ENCODE assay signal across 18 cellular contexts in genomic region chr15:41794081-41794480, GRCh38. TPM values are rescaled to one million over a fixed set of nuclear protein-coding genes. Genes with fewer than 3 reads are reported as not detected.
DNase-seq lines count a peak whose midpoint lies in the region; ATAC-seq, FAIRE-seq and TF ChIP-seq lines count a peak whose summit lies in the region.
"Had no signal": no experiment of that assay in that cellular context is flagged by ENCODE, and none has a peak within 500 bp of the region (broad histone marks: within the 10 kb centered on the region; RNA-seq: fewer than 3 reads in every experiment).

No MANE protein-coding gene starts in this region.

- intact Hi-C loops in IMR-90 (cut with micrococcal nuclease) (no loop called here), mammary epithelial cell (cut with micrococcal nuclease) (no loop called here)

- H3K27ac ChIP-seq in IMR-90 (ENCODE audit: insufficient read depth, low read length) (no peak overlapping the region), mammary epithelial cell (ENCODE audit: insufficient read depth, low read depth, low read length) (peak overlapping the region; percentile 73)
- H3K27ac ChIP-seq: gastrocnemius medialis, KMS-11 had no signal

- dilution Hi-C loops in IMR-90 (cut with HindIII; ENCODE audit: low sequenced_read_pairs, unreplicated experiment) = no loop called here
- dilution Hi-C loops in mammary epithelial cell (cut with HindIII; ENCODE audit: low sequenced_read_pairs) = no loop called here

- H3K4me3 ChIP-seq in IMR-90 (ENCODE audit: insufficient read depth, low read depth, low read length) (no peak overlapping the region), mammary epithelial cell (replicated peaks in 1 of 3; ENCODE audit: insufficient read depth in 1 of 3, low read depth in 2 of 3, low read length in 3 of 3) (no peak overlapping the region)
- H3K4me3 ChIP-seq: gastrocnemius medialis had no signal

- ATAC-seq in IMR-90 (ENCODE audit: low read depth) (no peak; the same call in 1 of the 2 replicates), GM21360 (IDR thresholded peaks at IDR 0.05; ENCODE audit: unreplicated experiment) (no peak)
- ATAC-seq: gastrocnemius medialis, left cardiac atrium, Right ventricle myocardium inferior had no signal

- H3K36me3 ChIP-seq in IMR-90 (ENCODE audit: control insufficient read depth, insufficient read depth, low read length) (no peaks in the 10 kb centered on the region), mammary epithelial cell (ENCODE audit: insufficient read depth, low read length) (no peaks in the 10 kb centered on the region)
- H3K36me3 ChIP-seq: gastrocnemius medialis had no signal

- no peak overlapping the region for H2BK15ac ChIP-seq in IMR-90 (ENCODE audit: low read depth, low read length)

- no peak for TF ChIP-seq POLR2A in IMR-90 (IDR thresholded peaks at IDR 0.05; ENCODE audit: low read depth, low read length)

- H2AK5ac ChIP-seq in IMR-90 (ENCODE audit: low read depth, low read length) = no peak overlapping the region

- H3K9me1 ChIP-seq in IMR-90 (ENCODE audit: insufficient read depth, low read length) = peaks cover 47% of the 10 kb centered on the region

- H3K79me2 ChIP-seq in mammary epithelial cell (ENCODE audit: insufficient read depth, low read length) = peaks cover 95% of the 10 kb centered on the region

- peaks cover 48 to 87% of the 10 kb centered on the region in 2 experiments for H3K79me1 ChIP-seq in IMR-90 (ENCODE audit: low read depth in 1 of 2, low read length in 2 of 2)

- H4K5ac ChIP-seq in IMR-90 (ENCODE audit: low read depth, low read length) = no peak overlapping the region

- no peak overlapping the region for H2AFZ ChIP-seq in IMR-90 (replicated peaks; ENCODE audit: low read length, poor library complexity)
- H2AFZ ChIP-seq in mammary epithelial cell (ENCODE audit: low read depth, low read length) = no peak overlapping the region

- H3K18ac ChIP-seq in IMR-90 (ENCODE audit: low read depth, low read length) = no peak overlapping the region

- no peak overlapping the region for H3K56ac ChIP-seq in IMR-90 (ENCODE audit: extremely low read depth, insufficient read depth, low read length)

- H3K4ac ChIP-seq in IMR-90 (ENCODE audit: low read depth, low read length) = no peak overlapping the region

- H3K23ac ChIP-seq in IMR-90 (ENCODE audit: low read depth, low read length) = no peak overlapping the region

- POLR2A ChIA-PET in IMR-90 (lab: Charles Lee; ENCODE audit: unreplicated experiment) = no interaction called here

- H3K9ac ChIP-seq in IMR-90 (ENCODE audit: low read depth, low read length) (no peak overlapping the region), mammary epithelial cell (ENCODE audit: insufficient read depth, low read length) (peak overlapping the region; percentile 18)
- H3K9ac ChIP-seq: KMS-11 had no signal

- TF ChIP-seq CTCF in IMR-90 (conservative IDR thresholded peaks at IDR 0.05; ENCODE audit: low read depth, low read length) (no peak), mammary epithelial cell (conservative IDR thresholded peaks at IDR 0.05 in 1 of 2, IDR thresholded peaks at IDR 0.05 in 1 of 2; ENCODE audit: extremely low read depth in 1 of 2, insufficient read depth in 1 of 2, low read depth in 1 of 2, low read length in 2 of 2) (no peak)

- H3K27me3 ChIP-seq in IMR-90 (ENCODE audit: control insufficient read depth, insufficient read depth, low read length) (no peaks in the 10 kb centered on the region), mammary epithelial cell (ENCODE audit: insufficient read depth, low read length) (no peaks in the 10 kb centered on the region)
- H3K27me3 ChIP-seq: gastrocnemius medialis had no signal

- no peak for TF ChIP-seq RAD21 in IMR-90 (IDR thresholded peaks at IDR 0.05; ENCODE audit: low read length)

- no peak overlapping the region for H4K8ac ChIP-seq in IMR-90 (ENCODE audit: low read depth in 2 of 2, low read length in 2 of 2)

- H4K20me1 ChIP-seq in IMR-90 (ENCODE audit: insufficient read depth, low read length) (0 out of 2 replicates have a peak, but pooled peaks cover 3% of the 10 kb centered on the region), mammary epithelial cell (ENCODE audit: insufficient read depth, low read length) (no peaks in the 10 kb centered on the region)

- H2BK120ac ChIP-seq in IMR-90 (ENCODE audit: low read depth, low read length) = no peak overlapping the region

- DNase-seq in AG20443 (ENCODE audit: low spot score) (peak; percentile 51), IMR-90 (peak; percentile 52), mammary epithelial cell (peak; percentile 82), iris pigment epithelial cell (ENCODE audit: low read depth) (peak; percentile 39), HPDE6-E6E7 (ENCODE audit: extremely low spot score) (no peak), GM19239 (ENCODE audit: insufficient read length, low spot score) (no peak)
- no peak for DNase-seq in activated T-cell treated with anti-CD3 and anti-CD28 coated beads, Interleukin-2, amount 50 U/mL, for 48 hours
- DNase-seq: activated CD4-positive, alpha-beta T cell treated with anti-CD3 and anti-CD28 coated beads, Interleukin-2, amount 10 ng/mL, durations not matched to agents 24 days and 14 days; DMS79; gastrocnemius medialis; left cardiac atrium; NCI-H524 treated with DMSO at 0.1 percent for 48 hours; substantia nigra had no signal

- H2AK9ac ChIP-seq in IMR-90 (replicated peaks; ENCODE audit: low read depth, low read length, poor library complexity) = no peak overlapping the region

- CTCF ChIA-PET in IMR-90 (lab: Yijun Ruan, JAX) (interaction anchor here (0.5 to 0.6 kb wide), 2 partner anchors 15 to 641 kb away, joined by 4 to 6 read pairs; no protein-coding TSS in a partner anchor), mammary epithelial cell (lab: Charles Lee; ENCODE audit: low non-redundant PET) (no interaction called here)

- H4K91ac ChIP-seq in IMR-90 (ENCODE audit: insufficient read depth, low read depth, low read length) = no peak overlapping the region

- no peak overlapping the region for H3K14ac ChIP-seq in IMR-90 (replicated peaks; ENCODE audit: low read depth, low read length)

- H2BK20ac ChIP-seq in IMR-90 (ENCODE audit: low read depth, low read length) = no peak overlapping the region

- no CpG with 5 or more reads among the region's 4 CpGs for WGBS in IMR-90 (ENCODE audit: extremely low coverage in 2 of 2, insufficient read length in 1 of 2), 2 experiments
- WGBS in mammary epithelial cell (ENCODE audit: low coverage, missing lambda C conversion rate) = 35% methylated on average over 4 of the region's 4 CpGs

- BruUV-seq in IMR-90 (replicated peaks; lab: Mats Ljungman, UMichigan) (no TSS peak), mammary epithelial cell (replicated peaks; lab: Mats Ljungman, UMichigan) (no TSS peak)

- no peak for FAIRE-seq in GM19239 (lab: Jason Lieb, UNC)
- FAIRE-seq: colon, TTC549 had no signal

- H3K4me2 ChIP-seq in IMR-90 (ENCODE audit: low read depth, low read length) = no peak overlapping the region
- peak overlapping the region; percentile 13 for H3K4me2 ChIP-seq in mammary epithelial cell (ENCODE audit: insufficient read depth, low read depth, low read length)
- H3K4me2 ChIP-seq: KMS-11 had no signal

- H2BK5ac ChIP-seq in IMR-90 (ENCODE audit: low read depth, low read length, poor library complexity, severe bottlenecking) = no peak overlapping the region

- in situ Hi-C loops in IMR-90 (cut with MboI; ENCODE audit: low sequenced_read_pairs) (no loop called here), mammary epithelial cell (cut with MboI; ENCODE audit: low sequenced_read_pairs in 2 of 2) (no loop called here)

- H3K9me3 ChIP-seq in IMR-90 (ENCODE audit: control insufficient read depth, insufficient read depth, low read length) (no peaks in the 10 kb centered on the region), mammary epithelial cell (replicated peaks; ENCODE audit: insufficient read depth, low read length) (no peaks in the 10 kb centered on the region)
- H3K9me3 ChIP-seq: gastrocnemius medialis had no signal

- peaks cover 27% of the 10 kb centered on the region for H3K4me1 ChIP-seq in IMR-90 (ENCODE audit: control insufficient read depth, insufficient read depth, low read length)
- peaks cover 94% of the 10 kb centered on the region for H3K4me1 ChIP-seq in mammary epithelial cell (ENCODE audit: insufficient read depth, low read length)

TF ChIP-seq in IMR-90, 13 proteins besides CTCF, POLR2A, EP300 and RAD21 (continues in another document):
- TF ChIP-seq CHD1 (IDR thresholded peaks at IDR 0.05; ENCODE audit: low read depth, low read length) = no peak
- no peak for TF ChIP-seq MAZ (IDR thresholded peaks at IDR 0.05; ENCODE audit: borderline replicate concordance, low read depth, low read length)
- no peak for TF ChIP-seq SMC3 (IDR thresholded peaks at IDR 0.05; ENCODE audit: low read depth, low read length)
- TF ChIP-seq CEBPB (IDR thresholded peaks at IDR 0.05; ENCODE audit: low read depth, low read length) = no peak
- TF ChIP-seq MXI1 (IDR thresholded peaks at IDR 0.05; ENCODE audit: borderline replicate concordance, low read depth, low read length) = no peak
- no peak for TF ChIP-seq BHLHE40 (IDR thresholded peaks at IDR 0.05; ENCODE audit: low read depth, low read length)
- no peak for TF ChIP-seq NFE2L2 (IDR thresholded peaks at IDR 0.05; ENCODE audit: low read depth, low read length)

RNA-seq across cellular contexts. Expression of gene MAPKBP1, which starts 19.8 kb away (rescaled TPM):
- 10.3 and 12.5 TPM in 2 replicates for total RNA-seq in IMR-90 (2012; rRNA removed)
- 14.7 and 15.3 TPM in 2 replicates for polyA plus RNA-seq in IMR-90 (2012; rRNA removed)
- polyA plus RNA-seq in IMR-90 (2012; cell fraction: cytosol; rRNA removed) = 4.8 and 6.1 TPM in 2 replicates
- polyA plus RNA-seq in IMR-90 (2012; cell fraction: nucleus; rRNA removed; ENCODE audit: low replicate concordance) = 40.6 and 67.6 TPM in 2 replicates
- 100 to 1,000 TPM in 1 of 2 donors, 10 to 100 TPM in 1; 41.3 to 109 TPM for total RNA-seq in mammary epithelial cell
- 13.2 TPM for polyA plus RNA-seq in mammary epithelial cell
- polyA minus RNA-seq in mammary epithelial cell = 128 TPM

RNA-seq across cellular contexts. Expression of gene JMJD7, which starts 33.8 kb away (rescaled TPM):
- total RNA-seq in IMR-90 (2012; rRNA removed) = 3.6 and 5.0 TPM in 2 replicates
- 6.3 and 8.1 TPM in 2 replicates for polyA plus RNA-seq in IMR-90 (2012; rRNA removed)
- 7.9 and 8.2 TPM in 2 replicates for polyA plus RNA-seq in IMR-90 (2012; cell fraction: cytosol; rRNA removed)
- 12.6 and 22.4 TPM in 2 replicates for polyA plus RNA-seq in IMR-90 (2012; cell fraction: nucleus; rRNA removed; ENCODE audit: low replicate concordance)
- 10 to 100 TPM in 1 of 2 donors, 1 to 10 TPM in 1; 5.8 to 22.3 TPM for total RNA-seq in mammary epithelial cell
- 21.5 TPM for polyA plus RNA-seq in mammary epithelial cell
- 6.9 TPM for polyA minus RNA-seq in mammary epithelial cell

RNA-seq across cellular contexts. Expression of gene PLA2G4B, which starts 44.6 kb away (rescaled TPM):
- total RNA-seq in IMR-90 (2012; rRNA removed) (under 0.01 and 0.18 TPM in 2 replicates), mammary epithelial cell (10 to 100 TPM in 1 of 2 donors, 1 to 10 TPM in 1; 1.5 to 11.2 TPM)
- polyA plus RNA-seq in IMR-90 (2012; rRNA removed) (3.1 and 5.8 TPM in 2 replicates), mammary epithelial cell (3.8 TPM)
- 0.90 and 1.6 TPM in 2 replicates for polyA plus RNA-seq in IMR-90 (2012; cell fraction: cytosol; rRNA removed)
- 31.6 and 69.2 TPM in 2 replicates for polyA plus RNA-seq in IMR-90 (2012; cell fraction: nucleus; rRNA removed; ENCODE audit: low replicate concordance)
- 2.0 TPM for polyA minus RNA-seq in mammary epithelial cell

Comparison
In these comparisons a context has a peak if more than half of its experiments do, and no peak if none do; other contexts are left out.
1. DNase-seq: peak in AG20443 (single experiment), IMR-90 (single experiment), mammary epithelial cell (single experiment) and iris pigment epithelial cell (single experiment); none in activated T-cell treated with anti-CD3 and anti-CD28 coated beads, Interleukin-2, amount 50 U/mL, for 48 hours (0 of 2), HPDE6-E6E7 (single experiment) and GM19239 (single experiment).